8 cellular contexts compared by ENCODE assay signal in the genomic region with DNA sequence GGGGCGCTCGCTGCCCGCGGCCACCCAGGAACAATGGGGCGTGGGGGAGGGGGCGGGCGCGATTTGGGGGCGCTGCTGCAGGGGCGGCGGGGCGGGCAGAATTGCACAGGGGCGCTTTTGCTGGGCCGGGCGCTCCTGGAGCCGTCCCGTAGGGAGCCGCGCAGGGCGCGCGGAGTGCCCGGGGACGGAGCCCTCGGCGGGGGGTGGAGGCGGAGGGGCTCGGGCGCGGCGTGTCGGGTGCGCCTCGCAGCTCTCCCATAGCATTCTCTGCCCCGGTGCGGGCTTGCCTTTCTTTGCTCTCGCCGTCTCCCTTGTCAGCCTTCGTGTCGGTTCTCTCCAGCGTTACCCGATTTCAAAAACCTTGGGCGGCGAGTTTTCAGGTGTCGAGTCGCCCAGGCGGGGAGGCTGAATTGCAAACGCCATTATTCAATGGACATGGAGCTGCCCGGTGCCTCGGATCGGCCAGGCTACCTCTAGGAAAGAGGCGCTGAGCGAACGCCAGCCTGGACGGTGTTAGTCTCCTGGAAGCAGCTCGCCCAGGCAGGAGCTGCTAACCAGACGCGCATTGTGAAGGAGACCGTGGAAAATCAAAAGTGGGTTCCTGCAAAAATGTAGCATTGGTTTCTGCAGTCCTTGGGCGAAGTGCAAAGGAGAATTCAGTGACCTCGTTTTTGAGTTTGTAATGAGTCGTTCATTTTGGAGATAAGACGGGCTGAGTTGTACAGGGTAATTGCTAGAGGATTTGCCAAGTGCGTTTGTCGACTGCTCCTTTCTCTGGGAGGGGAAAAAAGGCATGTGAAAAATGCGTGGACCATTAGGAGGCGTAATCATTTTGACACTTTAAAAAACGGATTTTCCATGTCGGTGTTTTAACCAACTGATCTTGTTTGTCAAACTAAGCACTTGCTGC. TPM values are rescaled to one million over a fixed set of nuclear protein-coding genes. Genes with fewer than 3 reads are reported as not detected.
DNase-seq lines count a peak whose midpoint lies in the region; ATAC-seq, FAIRE-seq and TF ChIP-seq lines count a peak whose summit lies in the region.

No MANE protein-coding gene starts in this region.

- H3K27me3 ChIP-seq in CD4-positive, CD25-positive, alpha-beta regulatory T cell (ENCODE audit: control insufficient read depth, insufficient read depth, low read length) = peaks cover 11% of the 10 kb centered on the region
- peaks cover 22 to 68% of the 10 kb centered on the region in 2 donors for H3K27me3 ChIP-seq in left lung

- DNase-seq in CD4-positive, CD25-positive, alpha-beta regulatory T cell = peak; percentile 2 to 20 (median 19)
- DNase-seq in HTR-8/SVneo (ENCODE audit: insufficient read length, low spot score) (peak; percentile 23), left lung (peak; percentile 38 to 78), SKM-1 (lab: John Stamatoyannopoulos, UW; ENCODE audit: unreplicated experiment) (no peak)
- DNase-seq in stimulated activated CD4-positive, alpha-beta T cell treated with anti-CD3 and anti-CD28 coated beads, TNF-alpha, amount 100 ng/mL, for 4 hours (ENCODE audit: low read depth in 3 of 3) = peak in 2 of 3 experiments; percentile 5 to 19

- H3K4me3 ChIP-seq in CD4-positive, CD25-positive, alpha-beta regulatory T cell (ENCODE audit: low read depth, low read length) = peak overlapping the region; percentile 79
- H3K4me3 ChIP-seq in WI38 (ENCODE audit: low read depth, low read length) (peak overlapping the region; percentile 63), left lung (peak overlapping the region; percentile 49 to 56)

- H3K4me3 Mint-ChIP-seq in CD4-positive, CD25-positive, alpha-beta regulatory T cell = peak overlapping the region; percentile 82 to 91 (median 88)

- H3K9me3 Mint-ChIP-seq in CD4-positive, CD25-positive, alpha-beta regulatory T cell = no peaks in the 10 kb centered on the region

- FAIRE-seq in HTR-8/SVneo (lab: Jason Lieb, UNC) = no peak

- H3K27ac Mint-ChIP-seq in CD4-positive, CD25-positive, alpha-beta regulatory T cell = peak overlapping the region in 2 of 3 donors; percentile 1 to 75

- H3K4me1 ChIP-seq in CD4-positive, CD25-positive, alpha-beta regulatory T cell (ENCODE audit: control insufficient read depth, insufficient read depth, low read length, poor library complexity, severe bottlenecking) = peaks cover 21% of the 10 kb centered on the region
- H3K4me1 ChIP-seq in left lung = peaks cover 6 to 20% of the 10 kb centered on the region in 2 donors

- H3K27me3 Mint-ChIP-seq in CD4-positive, CD25-positive, alpha-beta regulatory T cell = peaks cover 67% of the 10 kb centered on the region

- no peaks in the 10 kb centered on the region for H3K36me3 Mint-ChIP-seq in CD4-positive, CD25-positive, alpha-beta regulatory T cell

- no peak overlapping the region for H3K27ac ChIP-seq in CD4-positive, CD25-positive, alpha-beta regulatory T cell (ENCODE audit: insufficient read depth, low read length, poor library complexity, severe bottlenecking)
- peak overlapping the region; percentile 75 for H3K27ac ChIP-seq in cingulate gyrus (ENCODE audit: low read depth, low read length)
- H3K27ac ChIP-seq in left lung = peak overlapping the region; percentile 78 to 84

- H3K36me3 ChIP-seq in CD4-positive, CD25-positive, alpha-beta regulatory T cell (ENCODE audit: control insufficient read depth, insufficient read depth, low read length) = no peaks in the 10 kb centered on the region
- H3K36me3 ChIP-seq in left lung = no peaks in the 10 kb centered on the region

- ATAC-seq in CD4-positive, CD25-positive, alpha-beta regulatory T cell (ENCODE audit: low read depth in 2 of 2) = peak; percentile 17 to 24
- ATAC-seq in GM21360 (IDR thresholded peaks at IDR 0.05; ENCODE audit: unreplicated experiment) (peak; percentile 22), left lung (peak; percentile 52)

- peaks cover 9 to 20% (median 16%) of the 10 kb centered on the region in 4 donors for H3K4me1 Mint-ChIP-seq in CD4-positive, CD25-positive, alpha-beta regulatory T cell

- intact Hi-C loops in left lung (cut with DNase I) = no loop called here

- H3K9me3 ChIP-seq in CD4-positive, CD25-positive, alpha-beta regulatory T cell (ENCODE audit: control insufficient read depth in 2 of 2, low read length in 2 of 2) = no peaks in the 10 kb centered on the region
- H3K9me3 ChIP-seq in left lung = no peaks in the 10 kb centered on the region

- TF ChIP-seq CTCF in WI38 (IDR thresholded peaks at IDR 0.05; ENCODE audit: low read depth, low read length) (no peak), left lung (IDR thresholded peaks at IDR 0.05) (no peak)

RNA-seq across cellular contexts. Expression of a gene that starts 0.6 kb away (rescaled TPM):
- 0.07 TPM for total RNA-seq in CD4-positive, CD25-positive, alpha-beta regulatory T cell
- polyA plus RNA-seq in CD4-positive, CD25-positive, alpha-beta regulatory T cell = 1 to 10 TPM in 1 of 4 donors, under 1 TPM in 3; 0.13 to 1.1 (median 0.35) TPM
- 10 to 100 TPM; 22.4 to 25.1 TPM for total RNA-seq in left lung

Comparison
In these comparisons a context has a peak if more than half of its experiments do, and no peak if none do; other contexts are left out.
1. RNA of a gene that starts 0.6 kb away (total RNA-seq): 22.4 to 25.1 TPM in left lung; 0.07 TPM in CD4-positive, CD25-positive, alpha-beta regulatory T cell (single experiment); every median in the first group is over 10 times any median in the second.
2. Peak in every context shown above with its lines, with median percentiles within 50 percentile points of each other: ATAC-seq and H3K4me3 ChIP-seq.